31 cellular contexts compared by ENCODE assay signal in genomic region chr11:92764128-92764527, GRCh38.
"Had no signal": no experiment of that assay in that cellular context is flagged by ENCODE, and none has a peak within 500 bp of the region (broad histone marks: within the 10 kb centered on the region; RNA-seq: fewer than 3 reads in every experiment).

No MANE protein-coding gene starts in this region.

- H3K9me3 ChIP-seq: adrenal gland, body of pancreas, SJCRH30, SK-N-SH had no signal

- H3K36me3 Mint-ChIP-seq: activated naive CD8-positive, alpha-beta T cell treated with anti-CD3 and anti-CD28 coated beads, Interleukin-2, amount 10 ng/mL, durations not matched to agents 7 days and 5 days; WTC11 had no signal

- H3K4me3 ChIP-seq: adrenal gland, body of pancreas, SJCRH30 had no signal

- H3K4me3 Mint-ChIP-seq: activated CD8-positive, alpha-beta T cell treated with anti-CD3 and anti-CD28 coated beads, Interleukin-2, amount 10 ng/mL, durations not matched to agents 7 days and 5 days; activated naive CD8-positive, alpha-beta T cell treated with anti-CD3 and anti-CD28 coated beads, Interleukin-2, amount 10 ng/mL, durations not matched to agents 7 days and 5 days; T-helper 1 cell treated with Interleukin-12 subunit alpha and Interleukin-12 subunit beta and Interleukin-4 antibody, amounts not matched to agents 30 μg/mL and 1 μg/mL, for 36 hours; WTC11 had no signal

- H3K4me1 ChIP-seq: adrenal gland, SJCRH30 had no signal

- H3K27ac Mint-ChIP-seq: activated CD8-positive, alpha-beta T cell treated with anti-CD3 and anti-CD28 coated beads, Interleukin-2, amount 10 ng/mL, durations not matched to agents 7 days and 5 days; activated naive CD8-positive, alpha-beta T cell treated with anti-CD3 and anti-CD28 coated beads, Interleukin-2, amount 10 ng/mL, durations not matched to agents 7 days and 5 days; T-helper 1 cell treated with Interleukin-12 subunit alpha and Interleukin-12 subunit beta and Interleukin-4 antibody, amounts not matched to agents 30 μg/mL and 1 μg/mL, for 36 hours had no signal

- H3K9me2 ChIP-seq: SK-N-SH had no signal

- H3K4me2 ChIP-seq: SK-N-SH had no signal

- H3K27me3 ChIP-seq: adrenal gland, body of pancreas, SJCRH30 had no signal

- H3K9me3 Mint-ChIP-seq: activated naive CD8-positive, alpha-beta T cell treated with anti-CD3 and anti-CD28 coated beads, Interleukin-2, amount 10 ng/mL, durations not matched to agents 7 days and 5 days; T-helper 1 cell treated with Interleukin-12 subunit alpha and Interleukin-12 subunit beta and Interleukin-4 antibody, amounts not matched to agents 30 μg/mL and 1 μg/mL, for 36 hours; WTC11 had no signal

- DNase-seq: activated CD4-positive, alpha-beta T cell treated with anti-CD3 and anti-CD28 coated beads for 48 hours; activated CD4-positive, alpha-beta T cell treated with anti-CD3 and anti-CD28 coated beads, Interleukin-2, amount 50 U/mL, for 4 hours; activated CD4-positive, CD25-positive, alpha-beta regulatory T cell treated with anti-CD3 and anti-CD28 coated beads, Interleukin-2, amount 50 U/mL, for 72 hours; activated CD8-positive, alpha-beta memory T cell treated with anti-CD3 and anti-CD28 coated beads, Interleukin-2, amount 50 U/mL, for 48 hours; activated CD8-positive, alpha-beta T cell treated with anti-CD3 and anti-CD28 coated beads, Interleukin-2, amount 10 ng/mL, durations not matched to agents 7 days and 5 days; activated naive CD4-positive, alpha-beta T cell treated with anti-CD3 and anti-CD28 coated beads, Interleukin-2, amount 50 U/mL, for 16 hours; activated naive CD8-positive, alpha-beta T cell treated with anti-CD3 and anti-CD28 coated beads, Interleukin-2, amount 10 ng/mL, durations not matched to agents 7 days and 5 days; activated T-cell treated with anti-CD3 and anti-CD28 coated beads, Interleukin-2, amount 50 U/mL, for 1 hour; adrenal gland; aorta; body of pancreas; Kasumi-1; KBM-7; NCI-H1048; NCI-H146; NCI-H187 treated with DMSO at 0.1 percent for 48 hours; NCI-H2081 treated with DMSO at 0.1 percent for 48 hours; NCI-H2171 treated with DMSO at 0.1 percent for 48 hours; NCI-H345; NCI-H510A; NCI-H526 treated with DMSO at 0.1 percent for 48 hours; NK-92 treated with Interleukin-12 subunit alpha and Interleukin-12 subunit beta, amount 100 ng/mL, for 24 hours; OCI-M1; Right ventricle myocardium superior; SJCRH30; SK-N-SH; SW 1271 had no signal

- H3K36me3 ChIP-seq: adrenal gland, SJCRH30 had no signal

- H3K27ac ChIP-seq: adrenal gland, body of pancreas, RWPE1, SJCRH30 had no signal

- ATAC-seq: activated CD8-positive, alpha-beta T cell treated with anti-CD3 and anti-CD28 coated beads, Interleukin-2, amount 10 ng/mL, durations not matched to agents 7 days and 5 days; body of pancreas; Panc1; WTC11 had no signal
